In the genomic region with DNA sequence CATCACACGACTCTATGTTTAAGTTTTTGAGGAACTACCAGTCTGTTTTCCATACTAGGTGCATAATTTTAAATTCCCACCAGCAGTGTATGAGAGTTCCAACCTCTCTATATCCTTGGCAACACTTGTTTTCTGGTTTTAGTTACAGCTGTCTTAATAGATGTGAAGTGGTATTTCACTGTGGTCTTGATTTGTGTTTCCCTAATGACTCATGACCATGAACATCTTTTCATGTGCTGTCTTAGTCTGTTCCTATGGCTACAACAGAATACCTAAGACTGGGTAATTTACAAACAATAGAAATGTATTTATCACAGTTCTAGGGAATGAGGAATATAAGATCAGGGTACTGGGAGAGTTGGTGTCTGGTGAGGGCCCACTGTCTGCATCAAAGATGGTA, we compare ENCODE assay signal across 18 cellular contexts. TPM values are rescaled to one million over a fixed set of nuclear protein-coding genes. Genes with fewer than 3 reads are reported as not detected.
A peak's percentile ranks its signal among the peaks of the same experiment; 100 is the strongest.
DNase-seq lines count a peak whose midpoint lies in the region; ATAC-seq and TF ChIP-seq lines count a peak whose summit lies in the region.
"Had no signal": no experiment of that assay in that cellular context is flagged by ENCODE, and none has a peak within 500 bp of the region (broad histone marks: within the 10 kb centered on the region; RNA-seq: fewer than 3 reads in every experiment).

No MANE protein-coding gene starts in this region.

- H3K4me2 ChIP-seq in trophoblast cell (ENCODE audit: low read length): no peak overlapping the region

- H2BK120ac ChIP-seq in trophoblast cell (ENCODE audit: insufficient read depth, low read length, poor library complexity): no peak overlapping the region

- H3K4me1 Mint-ChIP-seq in activated CD4-positive, alpha-beta T cell treated with anti-CD3 and anti-CD28 coated beads, Interleukin-2, amount 10 ng/mL, durations not matched to agents 24 days and 14 days: peaks cover 1% of the 10 kb centered on the region

- no peak overlapping the region for H3K4ac ChIP-seq in trophoblast cell (ENCODE audit: low read depth, low read length)

- H3K9me3 ChIP-seq in trophoblast cell (ENCODE audit: insufficient read depth, low read depth, low read length) (peaks cover 2% of the 10 kb centered on the region), right cardiac atrium (ENCODE audit: control insufficient read depth, low read length) (no peaks in the 10 kb centered on the region)

- H3K27me3 ChIP-seq in trophoblast cell (ENCODE audit: insufficient read depth, low read length) (no peaks in the 10 kb centered on the region), right cardiac atrium (ENCODE audit: control insufficient read depth, insufficient read depth) (no peaks in the 10 kb centered on the region)
- H3K27me3 ChIP-seq: right atrium auricular region had no signal

- H3K4me1 ChIP-seq in trophoblast cell (ENCODE audit: control insufficient read depth in 1 of 2, insufficient read depth in 2 of 2, low read length in 2 of 2): peaks cover 27 to 32% of the 10 kb centered on the region in 2 experiments
- no peaks in the 10 kb centered on the region for H3K4me1 ChIP-seq in right cardiac atrium (ENCODE audit: control insufficient read depth, insufficient read depth, low read length)
- H3K4me1 ChIP-seq: right atrium auricular region had no signal

- H3K4me3 ChIP-seq in cardiac fibroblast (replicated peaks in 1 of 2; ENCODE audit: low read depth in 2 of 2, low read length in 2 of 2) (no peak overlapping the region), trophoblast cell (ENCODE audit: low read depth, low read length) (no peak overlapping the region), right cardiac atrium (ENCODE audit: low read length) (no peak overlapping the region), lower leg skin (ENCODE audit: low read depth, poor library complexity, severe bottlenecking) (no peak overlapping the region)
- H3K4me3 ChIP-seq: right atrium auricular region had no signal

- no peak overlapping the region for H2BK5ac ChIP-seq in trophoblast cell (ENCODE audit: low read depth, low read length, poor library complexity)

- H4K12ac ChIP-seq in trophoblast cell (ENCODE audit: low read depth, low read length): no peak overlapping the region

- no peaks in the 10 kb centered on the region for H3K36me3 Mint-ChIP-seq in activated CD4-positive, alpha-beta T cell treated with anti-CD3 and anti-CD28 coated beads, Interleukin-2, amount 10 ng/mL, durations not matched to agents 24 days and 14 days (ENCODE audit: low read depth)
- H3K36me3 Mint-ChIP-seq: natural killer cell treated with Interleukin-12 subunit alpha and Interleukin-12 subunit beta and Interleukin-15 and Interleukin-18, amount 100 ng/mL, for 72 hours had no signal

- H4K91ac ChIP-seq in trophoblast cell (ENCODE audit: low read depth, low read length): no peak overlapping the region

- H3K36me3 ChIP-seq in trophoblast cell (ENCODE audit: control insufficient read depth in 1 of 2, insufficient read depth in 2 of 2, low read length in 2 of 2): no peaks in the 10 kb centered on the region
- H3K36me3 ChIP-seq: right atrium auricular region had no signal

- H4K8ac ChIP-seq in trophoblast cell (ENCODE audit: low read depth, low read length): no peak overlapping the region

- H2AK5ac ChIP-seq in trophoblast cell (ENCODE audit: low read length): no peak overlapping the region

- no peak overlapping the region for H3K18ac ChIP-seq in trophoblast cell (ENCODE audit: low read length)

- no peaks in the 10 kb centered on the region for H3K27me3 Mint-ChIP-seq in activated CD4-positive, alpha-beta T cell treated with anti-CD3 and anti-CD28 coated beads, Interleukin-2, amount 10 ng/mL, durations not matched to agents 24 days and 14 days

- H3K27ac ChIP-seq in trophoblast cell (ENCODE audit: low read depth, low read length) (no peak overlapping the region), right cardiac atrium (ENCODE audit: low read length) (no peak overlapping the region)
- H3K27ac ChIP-seq: C4-2B, epithelial cell of prostate, right atrium auricular region had no signal

- no peak overlapping the region for H3K14ac ChIP-seq in trophoblast cell (ENCODE audit: low read length)

- no peak overlapping the region for H3K9ac ChIP-seq in trophoblast cell (ENCODE audit: low read length)

- no peaks in the 10 kb centered on the region for H3K9me3 Mint-ChIP-seq in activated CD4-positive, alpha-beta T cell treated with anti-CD3 and anti-CD28 coated beads, Interleukin-2, amount 10 ng/mL, durations not matched to agents 24 days and 14 days
- H3K9me3 Mint-ChIP-seq: natural killer cell treated with Interleukin-12 subunit alpha and Interleukin-12 subunit beta and Interleukin-15 and Interleukin-18, amount 100 ng/mL, for 72 hours had no signal

- TF ChIP-seq POLR2A in lower leg skin (IDR thresholded peaks at IDR 0.05): no peak

- H3K79me2 ChIP-seq in trophoblast cell (ENCODE audit: control insufficient read depth, insufficient read depth, low read length, poor library complexity): peaks cover 7% of the 10 kb centered on the region

- H2AFZ ChIP-seq in trophoblast cell (ENCODE audit: insufficient read depth, low read length, poor library complexity): no peak overlapping the region

- ATAC-seq in GM18502 (IDR thresholded peaks at IDR 0.05; ENCODE audit: poor library complexity, unreplicated experiment) (peak; percentile 59), right cardiac atrium (no peak)
- ATAC-seq: natural killer cell treated with Interleukin-12 subunit alpha and Interleukin-12 subunit beta and Interleukin-15 and Interleukin-18, amount 100 ng/mL, for 72 hours had no signal

- DNase-seq in M059J (ENCODE audit: low read depth) (peak; percentile 95), cardiac fibroblast (ENCODE audit: low read depth in 2 of 2) (peak; percentile 26 to 65), trophoblast cell (no peak), right cardiac atrium (no peak), T-helper 9 cell (no peak), lower leg skin (ENCODE audit: low spot score in 2 of 2) (no peak)
- DNase-seq in activated CD4-positive, alpha-beta T cell treated with anti-CD3 and anti-CD28 coated beads, Interleukin-2, amount 10 ng/mL, durations not matched to agents 24 days and 14 days: no peak
- DNase-seq: activated gamma-delta T cell treated with Interleukin-2 at 50 U/mL for 16 hours; cerebellar nuclear complex; H7; NCI-H2029 treated with DMSO at 0.1 percent for 48 hours; SIG-M5; stimulated activated naive CD4-positive, alpha-beta T cell treated with Interleukin-2 at 50 U/mL for 16 hours had no signal

- peaks cover 42% of the 10 kb centered on the region for H3K79me1 ChIP-seq in trophoblast cell (ENCODE audit: low read length)

- H3K27ac Mint-ChIP-seq in activated CD4-positive, alpha-beta T cell treated with anti-CD3 and anti-CD28 coated beads, Interleukin-2, amount 10 ng/mL, durations not matched to agents 24 days and 14 days: no peak overlapping the region
- H3K27ac Mint-ChIP-seq: natural killer cell treated with Interleukin-12 subunit alpha and Interleukin-12 subunit beta and Interleukin-15 and Interleukin-18, amount 100 ng/mL, for 72 hours had no signal

- no peak overlapping the region for H3K23ac ChIP-seq in trophoblast cell (ENCODE audit: low read length)

- TF ChIP-seq CTCF in cardiac fibroblast (IDR thresholded peaks at IDR 0.05; ENCODE audit: low read depth, low read length): no peak
- TF ChIP-seq CTCF in lower leg skin (IDR thresholded peaks at IDR 0.05): no peak

- peak overlapping the region; percentile 46 for H2BK12ac ChIP-seq in trophoblast cell (ENCODE audit: low read length)

- intact Hi-C loops in right cardiac atrium (cut with DNase I) (no loop called here), lower leg skin (cut with DNase I; ENCODE audit: low total_unique reads) (no loop called here)
- intact Hi-C loops in activated CD4-positive, alpha-beta T cell treated with anti-CD3 and anti-CD28 coated beads, Interleukin-2, amount 10 ng/mL, durations not matched to agents 24 days and 14 days (cut with micrococcal nuclease): no loop called here

- no peak overlapping the region for H3K4me3 Mint-ChIP-seq in activated CD4-positive, alpha-beta T cell treated with anti-CD3 and anti-CD28 coated beads, Interleukin-2, amount 10 ng/mL, durations not matched to agents 24 days and 14 days
- H3K4me3 Mint-ChIP-seq: natural killer cell treated with Interleukin-12 subunit alpha and Interleukin-12 subunit beta and Interleukin-15 and Interleukin-18, amount 100 ng/mL, for 72 hours had no signal

- WGBS in trophoblast cell (ENCODE audit: extremely low coverage, insufficient coverage, insufficient read length): no CpG with 5 or more reads among the region's 1 CpG
- 92% methylated on average over 1 of the region's 1 CpG for WGBS in right cardiac atrium
- 86 to 89% methylated on average over 1 of the region's 1 CpG for WGBS in lower leg skin, 2 donors

RNA-seq across cellular contexts. Expression of a gene that starts 51.5 kb away (rescaled TPM):
- total RNA-seq in M059J (2014; rRNA removed; shearing (Covaris generic)): 0.07 TPM in 1 of 2 replicates, not detected in the other
- 13.9 and 15.5 TPM in 2 replicates for polyA plus RNA-seq in trophoblast cell (2013)
- under 1 TPM in 1 of 4 donors, not detected in 3; 0.12 TPM for total RNA-seq in right cardiac atrium
- polyA plus RNA-seq in right cardiac atrium: 0.09 TPM
- not detected in 2 replicates for total RNA-seq in activated CD4-positive, alpha-beta T cell treated with anti-CD3 and anti-CD28 coated beads, Interleukin-2, amount 10 ng/mL, durations not matched to agents 24 days and 14 days
- not detected for total RNA-seq in lower leg skin
- total RNA-seq: natural killer cell treated with Interleukin-12 subunit alpha and Interleukin-12 subunit beta and Interleukin-15 and Interleukin-18, amount 100 ng/mL, for 72 hours; right atrium auricular region had no signal

Comparison
In these comparisons a context has a peak if more than half of its experiments do, and no peak if none do; other contexts are left out.
1. DNase-seq: peak in M059J (single experiment) and cardiac fibroblast (2 of 2); none in trophoblast cell (0 of 2), right cardiac atrium (0 of 3), activated CD4-positive, alpha-beta T cell treated with anti-CD3 and anti-CD28 coated beads, Interleukin-2, amount 10 ng/mL, durations not matched to agents 24 days and 14 days (single experiment), T-helper 9 cell (single experiment) and lower leg skin (0 of 2).